ENCODE assay signal across 1 cellular context in the genomic region with DNA sequence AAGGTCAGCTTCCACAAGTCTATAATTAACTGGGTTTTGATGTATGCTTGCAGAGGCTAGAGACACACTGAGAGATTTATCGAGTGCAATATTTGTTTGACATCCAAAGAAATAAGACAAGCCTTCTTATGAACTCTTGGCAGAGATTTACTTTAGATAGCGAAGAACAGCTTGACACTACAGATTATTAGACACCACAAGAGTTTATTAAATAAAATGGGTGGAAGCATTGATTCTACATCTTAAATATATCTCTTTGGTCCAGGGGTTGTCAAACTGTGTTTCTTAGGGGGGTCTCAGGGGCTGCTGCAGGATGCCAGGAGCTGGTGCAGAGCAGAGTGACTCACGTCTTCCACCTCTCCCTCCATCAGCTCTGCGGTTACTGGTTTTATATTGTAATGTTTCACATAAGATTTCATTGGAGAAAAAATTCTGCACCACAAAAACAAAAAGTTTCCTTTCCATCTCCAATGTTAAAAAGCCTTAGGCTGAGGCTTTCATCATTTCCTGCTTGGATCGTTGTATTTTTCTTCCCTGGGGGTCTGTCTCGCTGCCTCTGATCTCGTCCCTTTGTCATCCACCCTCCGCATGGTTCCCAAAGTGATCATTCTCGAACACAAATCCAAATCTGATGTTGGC.
TF ChIP-seq lines count a peak whose summit lies in the region.

No MANE protein-coding gene starts in this region.

TF ChIP-seq in GM23338, 12 proteins besides CTCF, POLR2A, EP300 and RAD21 (continued from another document):
- TF ChIP-seq, protein P1, sequence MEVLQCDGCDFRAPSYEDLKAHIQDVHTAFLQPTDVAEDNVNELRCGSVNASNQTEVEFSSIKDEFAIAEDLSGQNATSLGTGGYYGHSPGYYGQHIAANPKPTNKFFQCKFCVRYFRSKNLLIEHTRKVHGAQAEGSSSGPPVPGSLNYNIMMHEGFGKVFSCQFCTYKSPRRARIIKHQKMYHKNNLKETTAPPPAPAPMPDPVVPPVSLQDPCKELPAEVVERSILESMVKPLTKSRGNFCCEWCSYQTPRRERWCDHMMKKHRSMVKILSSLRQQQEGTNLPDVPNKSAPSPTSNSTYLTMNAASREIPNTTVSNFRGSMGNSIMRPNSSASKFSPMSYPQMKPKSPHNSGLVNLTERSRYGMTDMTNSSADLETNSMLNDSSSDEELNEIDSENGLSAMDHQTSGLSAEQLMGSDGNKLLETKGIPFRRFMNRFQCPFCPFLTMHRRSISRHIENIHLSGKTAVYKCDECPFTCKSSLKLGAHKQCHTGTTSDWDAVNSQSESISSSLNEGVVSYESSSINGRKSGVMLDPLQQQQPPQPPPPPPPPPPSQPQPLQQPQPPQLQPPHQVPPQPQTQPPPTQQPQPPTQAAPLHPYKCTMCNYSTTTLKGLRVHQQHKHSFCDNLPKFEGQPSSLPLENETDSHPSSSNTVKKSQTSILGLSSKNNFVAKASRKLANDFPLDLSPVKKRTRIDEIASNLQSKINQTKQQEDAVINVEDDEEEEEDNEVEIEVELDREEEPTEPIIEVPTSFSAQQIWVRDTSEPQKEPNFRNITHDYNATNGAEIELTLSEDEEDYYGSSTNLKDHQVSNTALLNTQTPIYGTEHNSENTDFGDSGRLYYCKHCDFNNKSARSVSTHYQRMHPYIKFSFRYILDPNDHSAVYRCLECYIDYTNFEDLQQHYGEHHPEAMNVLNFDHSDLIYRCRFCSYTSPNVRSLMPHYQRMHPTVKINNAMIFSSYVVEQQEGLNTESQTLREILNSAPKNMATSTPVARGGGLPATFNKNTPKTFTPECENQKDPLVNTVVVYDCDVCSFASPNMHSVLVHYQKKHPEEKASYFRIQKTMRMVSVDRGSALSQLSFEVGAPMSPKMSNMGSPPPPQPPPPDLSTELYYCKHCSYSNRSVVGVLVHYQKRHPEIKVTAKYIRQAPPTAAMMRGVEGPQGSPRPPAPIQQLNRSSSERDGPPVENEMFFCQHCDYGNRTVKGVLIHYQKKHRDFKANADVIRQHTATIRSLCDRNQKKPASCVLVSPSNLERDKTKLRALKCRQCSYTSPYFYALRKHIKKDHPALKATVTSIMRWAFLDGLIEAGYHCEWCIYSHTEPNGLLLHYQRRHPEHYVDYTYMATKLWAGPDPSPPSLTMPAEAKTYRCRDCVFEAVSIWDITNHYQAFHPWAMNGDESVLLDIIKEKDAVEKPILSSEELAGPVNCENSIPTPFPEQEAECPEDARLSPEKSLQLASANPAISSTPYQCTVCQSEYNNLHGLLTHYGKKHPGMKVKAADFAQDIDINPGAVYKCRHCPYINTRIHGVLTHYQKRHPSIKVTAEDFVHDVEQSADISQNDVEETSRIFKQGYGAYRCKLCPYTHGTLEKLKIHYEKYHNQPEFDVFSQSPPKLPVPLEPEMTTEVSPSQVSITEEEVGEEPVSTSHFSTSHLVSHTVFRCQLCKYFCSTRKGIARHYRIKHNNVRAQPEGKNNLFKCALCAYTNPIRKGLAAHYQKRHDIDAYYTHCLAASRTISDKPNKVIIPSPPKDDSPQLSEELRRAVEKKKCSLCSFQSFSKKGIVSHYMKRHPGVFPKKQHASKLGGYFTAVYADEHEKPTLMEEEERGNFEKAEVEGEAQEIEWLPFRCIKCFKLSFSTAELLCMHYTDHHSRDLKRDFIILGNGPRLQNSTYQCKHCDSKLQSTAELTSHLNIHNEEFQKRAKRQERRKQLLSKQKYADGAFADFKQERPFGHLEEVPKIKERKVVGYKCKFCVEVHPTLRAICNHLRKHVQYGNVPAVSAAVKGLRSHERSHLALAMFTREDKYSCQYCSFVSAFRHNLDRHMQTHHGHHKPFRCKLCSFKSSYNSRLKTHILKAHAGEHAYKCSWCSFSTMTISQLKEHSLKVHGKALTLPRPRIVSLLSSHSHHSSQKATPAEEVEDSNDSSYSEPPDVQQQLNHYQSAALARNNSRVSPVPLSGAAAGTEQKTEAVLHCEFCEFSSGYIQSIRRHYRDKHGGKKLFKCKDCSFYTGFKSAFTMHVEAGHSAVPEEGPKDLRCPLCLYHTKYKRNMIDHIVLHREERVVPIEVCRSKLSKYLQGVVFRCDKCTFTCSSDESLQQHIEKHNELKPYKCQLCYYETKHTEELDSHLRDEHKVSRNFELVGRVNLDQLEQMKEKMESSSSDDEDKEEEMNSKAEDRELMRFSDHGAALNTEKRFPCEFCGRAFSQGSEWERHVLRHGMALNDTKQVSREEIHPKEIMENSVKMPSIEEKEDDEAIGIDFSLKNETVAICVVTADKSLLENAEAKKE (CRISPR knock-in tag; IDR thresholded peaks at IDR 0.05) = no peak
- TF ChIP-seq STAT1 (IDR thresholded peaks at IDR 0.05; ENCODE audit: unreplicated experiment) (no peak), ZNF331 (CRISPR knock-in tag; IDR thresholded peaks at IDR 0.05; ENCODE audit: low read depth) (no peak), CREB1 (CRISPR knock-in tag; IDR thresholded peaks at IDR 0.05; ENCODE audit: low read depth) (no peak), JUNB (IDR thresholded peaks at IDR 0.05; ENCODE audit: unreplicated experiment) (no peak), POLR2AphosphoS5 (IDR thresholded peaks at IDR 0.05; ENCODE audit: low read depth) (no peak)
